8 cellular contexts compared by ENCODE assay signal in the genomic region with DNA sequence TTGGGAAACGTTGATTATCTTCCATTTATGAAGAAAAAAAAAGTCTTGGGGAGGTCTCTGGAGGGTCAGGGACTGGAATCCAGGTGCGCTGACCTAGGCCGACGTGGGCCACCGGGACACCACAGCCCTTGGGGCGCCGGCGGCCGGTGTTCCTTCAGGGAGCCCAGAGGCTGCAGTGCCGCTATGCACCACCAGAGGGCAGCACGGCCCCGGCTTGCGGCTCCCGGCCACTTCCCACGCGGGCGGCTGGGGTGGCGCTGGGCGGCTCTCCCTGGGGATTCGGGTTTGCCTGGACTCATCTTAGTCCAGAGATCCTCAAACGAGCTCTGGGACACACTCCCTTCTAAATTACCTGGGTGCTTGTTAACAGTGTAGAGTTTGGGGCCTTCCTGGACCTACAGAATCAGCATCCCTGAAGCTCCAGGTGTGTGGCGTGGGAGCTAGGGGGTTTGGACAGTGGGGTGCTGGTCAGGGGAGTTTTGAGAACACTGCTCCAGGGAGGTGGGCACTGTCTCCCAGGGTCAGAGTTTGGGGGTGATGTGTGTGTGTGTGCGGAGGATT. TPM values are rescaled to one million over a fixed set of nuclear protein-coding genes. Genes with fewer than 3 reads are reported as not detected.
DNase-seq lines count a peak whose midpoint lies in the region; ATAC-seq and TF ChIP-seq lines count a peak whose summit lies in the region.

No MANE protein-coding gene starts in this region.

- intact Hi-C loops in lower lobe of right lung (cut with DNase I), result loop anchor here (10.0 kb wide), 1 partner anchor 335 kb away; no protein-coding TSS in a partner anchor

- no peaks in the 10 kb centered on the region for H3K36me3 ChIP-seq in lower lobe of right lung

- H3K27ac ChIP-seq in lower lobe of right lung, result no peak overlapping the region

- peaks cover 23% of the 10 kb centered on the region for H3K27me3 ChIP-seq in lower lobe of right lung (ENCODE audit: low read depth)

- no peak for ATAC-seq in activated CD4-positive, CD25-positive, alpha-beta regulatory T cell treated with anti-CD3 and anti-CD28 coated beads, Interleukin-2, amount 50 U/mL, for 24 hours
- ATAC-seq in lower lobe of right lung (peak; percentile 88 to 91), HG02610 (IDR thresholded peaks at IDR 0.05; ENCODE audit: unreplicated experiment) (no peak)

- H3K4me3 ChIP-seq in lower lobe of right lung, result no peak overlapping the region

- peak; percentile 72 to 92 (median 82) for DNase-seq in activated CD4-positive, CD25-positive, alpha-beta regulatory T cell (lab: John Stamatoyannopoulos, UW)
- DNase-seq in NCI-H2227 treated with DMSO at 0.1 percent for 48 hours (lab: John Stamatoyannopoulos, UW), result peak; percentile 53
- peak; percentile 93 for DNase-seq in activated CD4-positive, alpha-beta T cell treated with anti-CD3 and anti-CD28 coated beads, Interleukin-2, amount 50 U/mL, for 48 hours
- peak; percentile 28 for DNase-seq in dedifferentiated amniotic fluid mesenchymal stem cell (ENCODE audit: extremely low spot score)
- peak; percentile 89 for DNase-seq in lower lobe of right lung
- DNase-seq in stimulated activated CD8-positive, alpha-beta memory T cell treated with anti-CD3 and anti-CD28 coated beads, Interleukin-15, amount 100 ng/mL, for 24 hours (ENCODE audit: low read depth), result peak; percentile 97

- peaks cover 16% of the 10 kb centered on the region for H3K4me1 ChIP-seq in lower lobe of right lung

- peak; percentile 100 for TF ChIP-seq CTCF in lower lobe of right lung (IDR thresholded peaks at IDR 0.05)

- H3K9me3 ChIP-seq in lower lobe of right lung, result no peaks in the 10 kb centered on the region

RNA-seq across cellular contexts. Expression of a gene that starts 23.0 kb away (rescaled TPM):
- not detected for total RNA-seq in lower lobe of right lung

Comparison
In these comparisons a context has a peak if more than half of its experiments do, and no peak if none do; other contexts are left out.
1. DNase-seq: peak in every context shown above with its lines; median percentile 97 in stimulated activated CD8-positive, alpha-beta memory T cell treated with anti-CD3 and anti-CD28 coated beads, Interleukin-15, amount 100 ng/mL, for 24 hours; 93 in activated CD4-positive, alpha-beta T cell treated with anti-CD3 and anti-CD28 coated beads, Interleukin-2, amount 50 U/mL, for 48 hours; 89 in lower lobe of right lung; 82 in activated CD4-positive, CD25-positive, alpha-beta regulatory T cell; 53 in NCI-H2227 treated with DMSO at 0.1 percent for 48 hours; 28 in dedifferentiated amniotic fluid mesenchymal stem cell.
2. ATAC-seq: peak in lower lobe of right lung (2 of 2); none in activated CD4-positive, CD25-positive, alpha-beta regulatory T cell treated with anti-CD3 and anti-CD28 coated beads, Interleukin-2, amount 50 U/mL, for 24 hours (0 of 2) and HG02610 (single experiment).